In genomic region chr17:3659541-3660111, GRCh38 we compare ENCODE assay signal across 9 cellular contexts. TPM values are rescaled to one million over a fixed set of nuclear protein-coding genes. Genes with fewer than 3 reads are reported as not detected.
DNase-seq lines count a peak whose midpoint lies in the region; TF ChIP-seq lines count a peak whose summit lies in the region.
"Had no signal": no experiment of that assay in that cellular context is flagged by ENCODE, and none has a peak within 500 bp of the region (broad histone marks: within the 10 kb centered on the region; RNA-seq: fewer than 3 reads in every experiment).

No MANE protein-coding gene starts in this region.

- peaks cover 5% of the 10 kb centered on the region for H3K36me3 ChIP-seq in colonic mucosa
- H3K36me3 ChIP-seq in testis (ENCODE audit: low read depth, missing control alignments), result no peaks in the 10 kb centered on the region
- no peaks in the 10 kb centered on the region for H3K36me3 ChIP-seq in CD4-positive, alpha-beta memory T cell (ENCODE audit: insufficient read depth, low read length)

- no peak overlapping the region for H3K4me3 ChIP-seq in colonic mucosa
- no peak overlapping the region for H3K4me3 ChIP-seq in testis
- no peak overlapping the region for H3K4me3 ChIP-seq in CD4-positive, alpha-beta memory T cell (ENCODE audit: low read length in 2 of 2)

- no peak overlapping the region for H3K4me3 Mint-ChIP-seq in CD4-positive, alpha-beta memory T cell
- H3K4me3 Mint-ChIP-seq: nephron had no signal

- CTCF ChIA-PET in CD4-positive, alpha-beta memory T cell (lab: Charles Lee; ENCODE audit: partially characterized antibody), result no interaction called here

- H3K4me1 Mint-ChIP-seq in CD4-positive, alpha-beta memory T cell, result no peaks in the 10 kb centered on the region

- no peak overlapping the region for H3K9ac ChIP-seq in colonic mucosa (ENCODE audit: low read depth in 2 of 2, low read length in 2 of 2)

- intact Hi-C loops in colonic mucosa (cut with DNase I) (no loop called here), testis (cut with DNase I; ENCODE audit: low total_unique reads) (no loop called here)
- intact Hi-C loops in CD4-positive, alpha-beta memory T cell (cut with micrococcal nuclease), result no loop called here

- WGBS in testis, 2 donors, result 23 to 29% methylated on average over 9 to 22 of the region's 22 CpGs

- POLR2A ChIA-PET in CD4-positive, alpha-beta memory T cell (lab: Charles Lee; ENCODE audit: partially characterized antibody), result no interaction called here

- peak; percentile 24 for DNase-seq in HT-29 (ENCODE audit: low spot score)
- peak; percentile 50 for DNase-seq in colonic mucosa
- peak; percentile 66 for DNase-seq in kidney tubule cell (ENCODE audit: low spot score)
- DNase-seq in testis, result peak; percentile 89
- no peak for DNase-seq in activated CD4-positive, alpha-beta T cell treated with anti-CD3 and anti-CD28 coated beads for 1 hour
- DNase-seq in CD4-positive, alpha-beta memory T cell, result no peak
- no peak for DNase-seq in GM13977 (ENCODE audit: low spot score)
- no peak for DNase-seq in NOMO-1 treated with dmso at 0.1 percent for 144 hours (lab: John Stamatoyannopoulos, UW; ENCODE audit: unreplicated experiment)

- H3K27ac Mint-ChIP-seq in CD4-positive, alpha-beta memory T cell, result no peak overlapping the region

- in situ Hi-C loops in GM13977 (cut with MboI; ENCODE audit: low pct_unique_long_range_greater_than_20kb, low sequenced_read_pairs, unreplicated experiment), result loop anchor here (25.0 kb wide), 1 partner anchor 622 kb away; no protein-coding TSS in a partner anchor

- H3K27me3 ChIP-seq in colonic mucosa, result no peaks in the 10 kb centered on the region
- H3K27me3 ChIP-seq in testis, result no peaks in the 10 kb centered on the region
- H3K27me3 ChIP-seq in CD4-positive, alpha-beta memory T cell (ENCODE audit: insufficient read depth, low read length), result no peaks in the 10 kb centered on the region

- H3K4me1 ChIP-seq in colonic mucosa (no peaks in the 10 kb centered on the region), testis (peaks cover 57% of the 10 kb centered on the region)
- no peaks in the 10 kb centered on the region for H3K4me1 ChIP-seq in CD4-positive, alpha-beta memory T cell (ENCODE audit: insufficient read depth, low read length)

- TF ChIP-seq CTCF in colonic mucosa (IDR thresholded peaks at IDR 0.05) (no peak), testis (IDR thresholded peaks at IDR 0.05) (peak in 2 of 3 experiments; percentile 16 to 26), GM13977 (IDR thresholded peaks at IDR 0.05; ENCODE audit: extremely low read depth, insufficient read depth, missing control alignments) (no peak)

- H3K27ac ChIP-seq in colonic mucosa, result peak overlapping the region; percentile 18
- H3K27ac ChIP-seq in testis, result peak overlapping the region; percentile 56 to 82
- H3K27ac ChIP-seq in CD4-positive, alpha-beta memory T cell (ENCODE audit: low read depth, low read length), result no peak overlapping the region

- no peaks in the 10 kb centered on the region for H3K9me3 ChIP-seq in colonic mucosa
- H3K9me3 ChIP-seq in testis, result no peaks in the 10 kb centered on the region
- no peaks in the 10 kb centered on the region for H3K9me3 ChIP-seq in CD4-positive, alpha-beta memory T cell (ENCODE audit: control insufficient read depth in 1 of 2, low read length in 2 of 2)

- H3K9me3 Mint-ChIP-seq in CD4-positive, alpha-beta memory T cell, result no peaks in the 10 kb centered on the region
- H3K9me3 Mint-ChIP-seq: nephron had no signal

- TF ChIP-seq POLR2A in testis (IDR thresholded peaks at IDR 0.05), result no peak

- no peaks in the 10 kb centered on the region for H3K36me3 Mint-ChIP-seq in CD4-positive, alpha-beta memory T cell

- H3K27me3 Mint-ChIP-seq in CD4-positive, alpha-beta memory T cell, result no peaks in the 10 kb centered on the region

RNA-seq across cellular contexts. Expression of gene TAX1BP3, which starts 8.8 kb away (rescaled TPM):
- 121 and 128 TPM in 2 replicates for total RNA-seq in HT-29 (2014; rRNA removed; shearing (Covaris generic))
- 100 to 1,000 TPM; 148 to 195 TPM for total RNA-seq in colonic mucosa
- total RNA-seq in testis, result 100 to 1,000 TPM; 150 to 212 TPM
- 93.6 TPM for polyA plus RNA-seq in testis (ENCODE audit: insufficient read depth, low read depth, low replicate concordance)
- 10 to 100 TPM; 12.7 to 13.2 TPM for total RNA-seq in CD4-positive, alpha-beta memory T cell
- 10 to 100 TPM; 28.2 to 32.3 TPM for polyA plus RNA-seq in CD4-positive, alpha-beta memory T cell

RNA-seq across cellular contexts. Expression of gene EMC6, which starts 9.0 kb away (rescaled TPM):
- 35.5 and 54.7 TPM in 2 replicates for total RNA-seq in HT-29 (2014; rRNA removed; shearing (Covaris generic))
- total RNA-seq in colonic mucosa (10 to 100 TPM; 38.1 to 61.2 TPM), testis (10 to 100 TPM; 39.0 to 46.5 TPM)
- 74.1 TPM for polyA plus RNA-seq in testis (ENCODE audit: insufficient read depth, low read depth, low replicate concordance)
- 10 to 100 TPM; 27.8 to 29.4 TPM for total RNA-seq in CD4-positive, alpha-beta memory T cell
- 100 to 1,000 TPM in 1 of 2 donors, 10 to 100 TPM in 1; 75.7 to 104 TPM for polyA plus RNA-seq in CD4-positive, alpha-beta memory T cell

RNA-seq across cellular contexts. Expression of gene CTNS, which starts 23.1 kb away (rescaled TPM):
- total RNA-seq in HT-29 (2014; rRNA removed; shearing (Covaris generic)), result 10.3 and 18.4 TPM in 2 replicates
- total RNA-seq in colonic mucosa, result 1 to 10 TPM; 7.9 to 8.1 TPM
- total RNA-seq in testis, result 10 to 100 TPM; 43.8 to 57.3 TPM
- polyA plus RNA-seq in testis (ENCODE audit: insufficient read depth, low read depth, low replicate concordance), result 50.4 TPM
- 10 to 100 TPM; 11.6 to 12.0 TPM for total RNA-seq in CD4-positive, alpha-beta memory T cell
- 1 to 10 TPM; 7.7 to 8.0 TPM for polyA plus RNA-seq in CD4-positive, alpha-beta memory T cell

RNA-seq across cellular contexts. Expression of gene SHPK, which starts 23.6 kb away (rescaled TPM):
- 16.1 and 21.2 TPM in 2 replicates for total RNA-seq in HT-29 (2014; rRNA removed; shearing (Covaris generic))
- total RNA-seq in colonic mucosa (10 to 100 TPM; 21.5 to 23.5 TPM), testis (10 to 100 TPM; 23.6 to 33.8 TPM)
- 9.0 TPM for polyA plus RNA-seq in testis (ENCODE audit: insufficient read depth, low read depth, low replicate concordance)
- total RNA-seq in CD4-positive, alpha-beta memory T cell, result 10 to 100 TPM; 10.7 to 11.6 TPM
- 1 to 10 TPM; 5.8 to 6.0 TPM for polyA plus RNA-seq in CD4-positive, alpha-beta memory T cell

RNA-seq across cellular contexts. Expression of gene P2RX5, which starts 36.3 kb away (rescaled TPM):
- 0.23 TPM in 1 of 2 replicates, not detected in the other for total RNA-seq in HT-29 (2014; rRNA removed; shearing (Covaris generic))
- total RNA-seq in colonic mucosa (1 to 10 TPM in 1 of 2 donors, under 1 TPM in 1; 0.93 to 1.5 TPM), testis (1 to 10 TPM; 2.0 to 3.0 TPM)
- 3.7 TPM for polyA plus RNA-seq in testis (ENCODE audit: insufficient read depth, low read depth, low replicate concordance)
- 10 to 100 TPM; 13.8 to 16.0 TPM for total RNA-seq in CD4-positive, alpha-beta memory T cell
- 10 to 100 TPM; 18.8 to 28.9 TPM for polyA plus RNA-seq in CD4-positive, alpha-beta memory T cell

Comparison
In these comparisons a context has a peak if more than half of its experiments do, and no peak if none do; other contexts are left out.
1. DNase-seq: peak in HT-29 (single experiment), colonic mucosa (single experiment), kidney tubule cell (single experiment) and testis (single experiment); none in activated CD4-positive, alpha-beta T cell treated with anti-CD3 and anti-CD28 coated beads for 1 hour (single experiment), CD4-positive, alpha-beta memory T cell (0 of 5), GM13977 (single experiment) and NOMO-1 treated with dmso at 0.1 percent for 144 hours (single experiment).
2. CTCF ChIP-seq: peak in testis (2 of 3); none in colonic mucosa (single experiment) and GM13977 (single experiment).